Comparison of ENCODE assay signal across 2 cellular contexts in genomic region chr1:30255111-30255510, GRCh38.
TF ChIP-seq lines count a peak whose summit lies in the region.

No MANE protein-coding gene starts in this region.

TF ChIP-seq in HepG2, 621 proteins besides CTCF, POLR2A, EP300 and RAD21:
- TF ChIP-seq XBP1 (CRISPR knock-in tag; IDR thresholded peaks at IDR 0.05): no peak
- TF ChIP-seq HOXA9 (CRISPR knock-in tag; IDR thresholded peaks at IDR 0.05; ENCODE audit: borderline replicate concordance): no peak
- no peak for TF ChIP-seq CBX1 (IDR thresholded peaks at IDR 0.05; ENCODE audit: low read depth)
- TF ChIP-seq ATF7 (IDR thresholded peaks at IDR 0.05): peak; percentile 33; the same call in 1 of the 2 replicates
- no peak for TF ChIP-seq ATF7 (CRISPR knock-in tag; IDR thresholded peaks at IDR 0.05)

TF ChIP-seq in K562, 482 proteins besides CTCF, POLR2A, EP300 and RAD21:
- TF ChIP-seq PCBP2 (IDR thresholded peaks at IDR 0.05; ENCODE audit: low read depth, low read length, poor library complexity, severe bottlenecking) (no peak), TAF15 (IDR thresholded peaks at IDR 0.05; ENCODE audit: low read depth, low read length) (no peak), KDM2B (CRISPR knock-in tag; IDR thresholded peaks at IDR 0.05) (no peak), ZNF77 (CRISPR knock-in tag; IDR thresholded peaks at IDR 0.05) (no peak), PURB (CRISPR knock-in tag; IDR thresholded peaks at IDR 0.05; ENCODE audit: low read depth) (no peak), ZNF354B (CRISPR knock-in tag; IDR thresholded peaks at IDR 0.05) (no peak), TSC22D4 (tag; IDR thresholded peaks at IDR 0.05) (no peak), ZNF133 (CRISPR knock-in tag; IDR thresholded peaks at IDR 0.05) (no peak), E2F8 (IDR thresholded peaks at IDR 0.05; ENCODE audit: low read depth, partially characterized antibody) (no peak), SRSF7 (optimal IDR thresholded peaks at IDR 0.05; ENCODE audit: low read depth, low read length) (no peak), CEBPG (CRISPR knock-in tag; IDR thresholded peaks at IDR 0.05) (no peak), CEBPG (tag; conservative IDR thresholded peaks at IDR 0.05 in 1 of 2, IDR thresholded peaks at IDR 0.05 in 1 of 2) (peak; percentile 77 to 82), ATF3 (IDR thresholded peaks at IDR 0.05) (peak; percentile 57), ATF3 (CRISPR knock-in tag; conservative IDR thresholded peaks at IDR 0.05) (no peak), HDAC3 (IDR thresholded peaks at IDR 0.05; ENCODE audit: borderline replicate concordance, partially characterized antibody) (no peak), NCOA2 (IDR thresholded peaks at IDR 0.05; ENCODE audit: partially characterized antibody in 2 of 2) (no peak), GTF2E2 (tag; IDR thresholded peaks at IDR 0.05) (no peak), NR0B1 (IDR thresholded peaks at IDR 0.05; ENCODE audit: partially characterized antibody) (no peak), FOXJ2 (tag; IDR thresholded peaks at IDR 0.05) (no peak), ZNF124 (CRISPR knock-in tag; IDR thresholded peaks at IDR 0.05) (no peak), CEBPB (tag; IDR thresholded peaks at IDR 0.05) (0 out of 2 replicates have a peak, but pooled peaks have one; percentile 41)
